2 cellular contexts compared by ENCODE assay signal in genomic region chr2:8522682-8523081, GRCh38.
A peak's percentile ranks its signal among the peaks of the same experiment; 100 is the strongest.
TF ChIP-seq lines count a peak whose summit lies in the region.

No MANE protein-coding gene starts in this region.

TF ChIP-seq in GM12878, 131 proteins besides CTCF, POLR2A, EP300 and RAD21 (continued from another document):
- TF ChIP-seq ZNF687 (IDR thresholded peaks at IDR 0.05) (peak; percentile 29; the same call in 1 of the 2 replicates), IRF5 (IDR thresholded peaks at IDR 0.05; ENCODE audit: borderline replicate concordance) (no peak), GATAD2B (conservative IDR thresholded peaks at IDR 0.05; ENCODE audit: low read depth) (0 out of 2 replicates have a peak, but pooled peaks have one; percentile 38), IKZF1 (conservative IDR thresholded peaks at IDR 0.05) (peak; percentile 59), DPF2 (IDR thresholded peaks at IDR 0.05) (0 out of 2 replicates have a peak, but pooled peaks have one; percentile 37), EED (IDR thresholded peaks at IDR 0.05; ENCODE audit: low read depth) (peak; percentile 45)

TF ChIP-seq in SK-N-SH treated with all-trans-retinoic acid at 6 μM for 48 hours, 23 proteins besides CTCF, POLR2A, EP300 and RAD21 (continued from another document):
- TF ChIP-seq BACH2 (CRISPR knock-in tag; IDR thresholded peaks at IDR 0.05; ENCODE audit: borderline replicate concordance) (no peak), TSHZ2 (CRISPR knock-in tag; IDR thresholded peaks at IDR 0.05) (no peak), TOX (CRISPR knock-in tag; IDR thresholded peaks at IDR 0.05; ENCODE audit: borderline replicate concordance) (no peak)
